In genomic region chr19:49488863-49489537, GRCh38 we compare ENCODE assay signal across 8 cellular contexts. TPM values are rescaled to one million over a fixed set of nuclear protein-coding genes. Genes with fewer than 3 reads are reported as not detected.
DNase-seq lines count a peak whose midpoint lies in the region; ATAC-seq and TF ChIP-seq lines count a peak whose summit lies in the region.

No MANE protein-coding gene starts in this region.

- H3K4me3 Mint-ChIP-seq in Caco-2 (ENCODE audit: unreplicated experiment) (peak overlapping the region; percentile 97), endothelial cell (ENCODE audit: unreplicated experiment) (peak overlapping the region; percentile 100)

- H3K4me3 ChIP-seq in Caco-2 (ENCODE audit: low read depth, low read length) (peak overlapping the region; percentile 88), neutrophil (ENCODE audit: low read depth in 1 of 2, low read length in 1 of 2) (peak overlapping the region; percentile 84 to 86)

- no peak for DNase-seq in Caco-2
- DNase-seq in endothelial cell (ENCODE audit: low spot score), result no peak
- no peak for DNase-seq in GM10266 (ENCODE audit: extremely low spot score)
- no peak for DNase-seq in effector CD8-positive, alpha-beta T cell (lab: John Stamatoyannopoulos, UW)
- no peak for DNase-seq in NCI-H2107 (lab: John Stamatoyannopoulos, UW)

- peaks cover 72% of the 10 kb centered on the region for H3K36me3 Mint-ChIP-seq in Caco-2 (ENCODE audit: insufficient read depth, unreplicated experiment)
- peaks cover 38% of the 10 kb centered on the region for H3K36me3 Mint-ChIP-seq in endothelial cell (ENCODE audit: low read depth, unreplicated experiment)

- TF ChIP-seq CTCF in Caco-2 (IDR thresholded peaks at IDR 0.05; ENCODE audit: insufficient read depth in 1 of 2, low read depth in 1 of 2, low read length in 1 of 2, severe bottlenecking in 1 of 2, unreplicated experiment in 1 of 2) (no peak), endothelial cell (IDR thresholded peaks at IDR 0.05; ENCODE audit: unreplicated experiment) (no peak), neutrophil (IDR thresholded peaks at IDR 0.05) (no peak), GM10266 (IDR thresholded peaks at IDR 0.05; ENCODE audit: control insufficient read depth, insufficient read depth, low read depth, missing control alignments) (no peak)

- no peak for ATAC-seq in GM19467 (IDR thresholded peaks at IDR 0.05; ENCODE audit: unreplicated experiment)

- CTCF ChIA-PET in Caco-2 (lab: Charles Lee), result no interaction called here

- H3K9me3 ChIP-seq in Caco-2 (no peaks in the 10 kb centered on the region), neutrophil (no peaks in the 10 kb centered on the region)

- H3K27me3 Mint-ChIP-seq in Caco-2 (ENCODE audit: insufficient read depth, unreplicated experiment), result no peaks in the 10 kb centered on the region
- H3K27me3 Mint-ChIP-seq in endothelial cell (ENCODE audit: unreplicated experiment), result peaks cover 24% of the 10 kb centered on the region

- H3K4me1 Mint-ChIP-seq in Caco-2 (ENCODE audit: low read depth, unreplicated experiment) (no peaks in the 10 kb centered on the region), endothelial cell (ENCODE audit: unreplicated experiment) (peaks cover 22% of the 10 kb centered on the region)

- intact Hi-C loops in Caco-2 (cut with micrococcal nuclease; ENCODE audit: unreplicated experiment), result no loop called here

- no peaks in the 10 kb centered on the region for H3K27me3 ChIP-seq in Caco-2 (replicated peaks; ENCODE audit: control insufficient read depth, insufficient read depth, low read length)
- no peaks in the 10 kb centered on the region for H3K27me3 ChIP-seq in neutrophil

- POLR2A ChIA-PET in Caco-2 (lab: Charles Lee), result interaction anchor here (0.6 kb wide), 1 partner anchor 15 kb away, joined by 3 read pairs; no protein-coding TSS in a partner anchor

- BruUV-seq in Caco-2 (replicated peaks; lab: Mats Ljungman, UMichigan), result no TSS peak

- H3K36me3 ChIP-seq in Caco-2 (ENCODE audit: control insufficient read depth, insufficient read depth, low read length) (peaks cover 8% of the 10 kb centered on the region), neutrophil (peaks cover 37% of the 10 kb centered on the region)

- peak overlapping the region; percentile 99 for H3K27ac Mint-ChIP-seq in Caco-2 (ENCODE audit: unreplicated experiment)
- peak overlapping the region; percentile 80 for H3K27ac Mint-ChIP-seq in endothelial cell (ENCODE audit: unreplicated experiment)

- H3K4me1 ChIP-seq in Caco-2 (peaks cover 13% of the 10 kb centered on the region; the same call in 1 of the 2 replicates), neutrophil (ENCODE audit: control insufficient read depth in 1 of 2, insufficient read depth in 1 of 2, low read depth in 1 of 2, low read length in 1 of 2) (peaks cover 21 to 24% of the 10 kb centered on the region in 2 experiments)

- peak overlapping the region; percentile 83 for H3K27ac ChIP-seq in neutrophil

- H3K9me3 Mint-ChIP-seq in Caco-2 (ENCODE audit: unreplicated experiment), result no peaks in the 10 kb centered on the region
- no peaks in the 10 kb centered on the region for H3K9me3 Mint-ChIP-seq in endothelial cell (ENCODE audit: unreplicated experiment)

TF ChIP-seq in PFSK-1, 5 proteins besides CTCF, POLR2A, EP300 and RAD21:
- TF ChIP-seq SIN3A (IDR thresholded peaks at IDR 0.05; ENCODE audit: borderline replicate concordance, insufficient read depth, low read length) (no peak), TAF1 (IDR thresholded peaks at IDR 0.05; ENCODE audit: borderline replicate concordance, insufficient read depth, low read length) (0 out of 2 replicates have a peak, but pooled peaks have one; percentile 47)

RNA-seq across cellular contexts. Expression of gene RPL13A, which starts 1.6 kb away (rescaled TPM):
- total RNA-seq in Caco-2 (2022) (2,726 and 2,880 TPM in 2 replicates), endothelial cell (ENCODE audit: unreplicated experiment) (2,762 TPM)
- polyA plus RNA-seq in PFSK-1 (2012; ENCODE audit: insufficient read length, low read depth), result 10,979 TPM

RNA-seq across cellular contexts. Expression of gene RPS11, which starts 7.2 kb away (rescaled TPM):
- total RNA-seq in Caco-2 (2022) (2,065 and 2,191 TPM in 2 replicates), endothelial cell (ENCODE audit: unreplicated experiment) (2,099 TPM)
- polyA plus RNA-seq in PFSK-1 (2012; ENCODE audit: insufficient read length, low read depth), result 6,321 TPM

RNA-seq across cellular contexts. Expression of gene FLT3LG, which starts 15.0 kb away (rescaled TPM):
- total RNA-seq in Caco-2 (2022) (2.1 and 2.4 TPM in 2 replicates), endothelial cell (ENCODE audit: unreplicated experiment) (1.4 TPM)
- polyA plus RNA-seq in PFSK-1 (2012; ENCODE audit: insufficient read length, low read depth), result 5.8 TPM

RNA-seq across cellular contexts. Expression of gene FCGRT, which starts 23.5 kb away (rescaled TPM):
- 135 and 136 TPM in 2 replicates for total RNA-seq in Caco-2 (2022)
- polyA plus RNA-seq in PFSK-1 (2012; ENCODE audit: insufficient read length, low read depth), result 45.1 TPM
- 127 TPM for total RNA-seq in endothelial cell (ENCODE audit: unreplicated experiment)

RNA-seq across cellular contexts. Expression of gene ALDH16A1, which starts 36.0 kb away (rescaled TPM):
- total RNA-seq in Caco-2 (2022) (42.1 and 45.0 TPM in 2 replicates), endothelial cell (ENCODE audit: unreplicated experiment) (49.6 TPM)
- 95.8 TPM for polyA plus RNA-seq in PFSK-1 (2012; ENCODE audit: insufficient read length, low read depth)
